Comparison of ENCODE assay signal across 18 cellular contexts in the genomic region with DNA sequence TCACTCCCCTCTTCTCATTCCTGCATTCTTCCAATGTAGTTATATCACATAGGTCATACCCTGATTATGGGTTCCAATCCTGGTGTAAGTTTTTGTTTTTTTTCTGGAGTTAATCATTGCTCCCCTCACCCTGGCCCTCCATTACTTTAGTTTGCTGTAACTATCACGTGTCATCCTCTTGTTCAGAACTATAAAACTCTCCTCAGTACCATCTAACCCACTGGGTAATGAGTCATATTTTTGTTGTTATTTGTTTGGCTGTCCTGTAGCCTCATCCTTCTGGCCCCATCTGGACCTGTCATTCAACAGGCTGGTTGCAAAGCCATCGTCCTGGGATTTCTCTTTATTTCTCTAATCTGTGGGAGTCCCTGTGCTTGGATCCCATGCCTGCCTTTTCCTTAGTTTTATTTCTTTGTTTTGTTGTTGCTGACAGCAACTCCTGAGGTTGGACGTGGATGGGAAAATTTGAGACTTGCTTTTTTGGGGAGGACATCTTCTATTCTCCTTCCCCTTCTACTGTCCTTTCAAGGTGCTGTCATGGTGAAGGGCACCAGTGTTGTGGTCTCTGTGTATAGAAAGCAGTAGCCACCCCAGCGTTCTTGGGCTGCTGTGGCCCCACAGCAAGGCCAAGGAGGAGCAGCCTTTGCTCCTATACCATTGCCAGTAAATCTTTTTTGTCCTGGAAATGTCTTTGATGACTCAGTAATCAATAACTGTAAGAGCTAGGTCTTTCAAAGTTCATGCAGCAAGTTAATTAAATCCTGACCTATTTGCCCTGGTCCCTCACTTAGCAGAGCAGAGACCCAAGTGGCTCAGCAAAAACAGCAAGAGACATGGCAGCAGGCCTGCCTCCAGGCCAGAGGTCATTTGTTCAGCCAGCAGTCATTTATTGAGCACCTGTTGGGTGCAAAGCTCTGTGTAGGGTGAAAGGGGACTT.
A peak's percentile ranks its signal among the peaks of the same experiment; 100 is the strongest.
DNase-seq lines count a peak whose midpoint lies in the region; ATAC-seq and TF ChIP-seq lines count a peak whose summit lies in the region.
"Had no signal": no experiment of that assay in that cellular context is flagged by ENCODE, and none has a peak within 500 bp of the region (broad histone marks: within the 10 kb centered on the region; RNA-seq: fewer than 3 reads in every experiment).

No MANE protein-coding gene starts in this region.

- H4K8ac ChIP-seq in H9 (replicated peaks; ENCODE audit: insufficient read length, low read depth, low read length) = no peak overlapping the region

- no peak overlapping the region for H2BK12ac ChIP-seq in H9 (ENCODE audit: insufficient read length, low read depth, low read length)

- H3K9me3 ChIP-seq in H9 (ENCODE audit: control insufficient read depth, low read depth, low read length) = no peaks in the 10 kb centered on the region
- H3K9me3 ChIP-seq in adrenal gland (replicated peaks in 1 of 3) = no peaks in the 10 kb centered on the region
- no peaks in the 10 kb centered on the region for H3K9me3 ChIP-seq in liver (ENCODE audit: control insufficient read depth in 4 of 4, low read length in 3 of 4)
- H3K9me3 ChIP-seq in skeletal muscle satellite cell (replicated peaks; ENCODE audit: low read length) = no peaks in the 10 kb centered on the region
- no peaks in the 10 kb centered on the region for H3K9me3 ChIP-seq in left lung
- H3K9me3 ChIP-seq: heart left ventricle, MG63, stomach had no signal

- H3K18ac ChIP-seq in H9 (ENCODE audit: insufficient read length, low read depth, low read length) = no peak overlapping the region

- H3K36me3 ChIP-seq in adrenal gland (replicated peaks in 1 of 2) (no peaks in the 10 kb centered on the region), liver (ENCODE audit: control insufficient read depth in 4 of 4, insufficient read depth in 3 of 4, low read depth in 1 of 4, low read length in 3 of 4) (no peaks in the 10 kb centered on the region), skeletal muscle satellite cell (ENCODE audit: insufficient read depth, low read length) (no peaks in the 10 kb centered on the region), left lung (no peaks in the 10 kb centered on the region)
- H3K36me3 ChIP-seq: heart left ventricle, MG63, stomach had no signal

- no peak overlapping the region for H2BK5ac ChIP-seq in H9 (ENCODE audit: insufficient read length, low read length)

- H3K79me2 ChIP-seq in H9 (ENCODE audit: insufficient read depth, low read length) = peaks cover 4% of the 10 kb centered on the region; the same call in 1 of the 2 replicates

- DNase-seq in H9 = no peak
- DNase-seq in adrenal gland = no peak
- DNase-seq in NCI-H1105 (lab: John Stamatoyannopoulos, UW) = no peak
- DNase-seq in CD14-positive monocyte (ENCODE audit: low spot score) = no peak
- DNase-seq in NCI-H1417 (lab: John Stamatoyannopoulos, UW) = no peak
- DNase-seq in left lung = no peak
- DNase-seq: activated naive CD8-positive, alpha-beta T cell treated with anti-CD3 and anti-CD28 coated beads for 36 hours; AML-193; COR-L47; effector CD8-positive, alpha-beta T cell; mesendoderm; NCI-H1694 treated with DMSO at 0.1 percent for 48 hours; stomach had no signal

- no peak for TF ChIP-seq POLR2A in adrenal gland (IDR thresholded peaks at IDR 0.05)

- H2AFZ ChIP-seq in H9 (ENCODE audit: low read length) = no peak overlapping the region

- peaks cover 0 to 4% (median 0%) of the 10 kb centered on the region in 3 experiments; a peak in 1 of 7 replicates for H3K36me3 Mint-ChIP-seq in H9 (ENCODE audit: insufficient read depth in 1 of 3, low read depth in 3 of 3)
- no peaks in the 10 kb centered on the region for H3K36me3 Mint-ChIP-seq in CD14-positive monocyte
- H3K36me3 Mint-ChIP-seq: activated naive CD8-positive, alpha-beta T cell treated with anti-CD3 and anti-CD28 coated beads for 36 hours had no signal

- H3K4me1 ChIP-seq in H9 (ENCODE audit: insufficient read depth, low read length) (peaks cover 24% of the 10 kb centered on the region; the same call in 1 of the 2 replicates), adrenal gland (replicated peaks in 1 of 2) (peaks cover 46 to 59% of the 10 kb centered on the region in 2 donors), liver (ENCODE audit: control insufficient read depth in 4 of 4, insufficient read depth in 4 of 4, low read length in 3 of 4) (peaks cover 14 to 52% (median 26%) of the 10 kb centered on the region in 4 donors), skeletal muscle satellite cell (ENCODE audit: control insufficient read depth, insufficient read depth, low read length) (peaks cover 46% of the 10 kb centered on the region), left lung (peaks cover 16 to 23% of the 10 kb centered on the region in 2 donors)

- no peak overlapping the region for H3K23ac ChIP-seq in H9 (ENCODE audit: insufficient read length, low read depth, low read length)

- H3K9ac ChIP-seq in H9 (ENCODE audit: extremely low read depth, insufficient read length, low read length) (no peak overlapping the region), liver (ENCODE audit: low read depth in 1 of 2, low read length in 2 of 2) (no peak overlapping the region), skeletal muscle satellite cell (ENCODE audit: low read depth, low read length) (no peak overlapping the region)

- no peak overlapping the region for H3K56ac ChIP-seq in H9 (ENCODE audit: insufficient read length, low read depth, low read length)

- no peak for ATAC-seq in left lung

- H2BK20ac ChIP-seq in H9 (ENCODE audit: low read depth, low read length, poor library complexity, severe bottlenecking) = no peak overlapping the region

- H3K27me3 ChIP-seq in H9 (ENCODE audit: insufficient read depth, low read length) = no peaks in the 10 kb centered on the region
- H3K27me3 ChIP-seq in adrenal gland = no peaks in the 10 kb centered on the region
- H3K27me3 ChIP-seq in liver (ENCODE audit: control insufficient read depth in 4 of 4, insufficient read depth in 4 of 4, low read length in 3 of 4) = no peaks in the 10 kb centered on the region
- no peaks in the 10 kb centered on the region for H3K27me3 ChIP-seq in skeletal muscle satellite cell (ENCODE audit: control insufficient read depth, insufficient read depth, low read length)
- no peaks in the 10 kb centered on the region for H3K27me3 ChIP-seq in left lung
- H3K27me3 ChIP-seq: MG63, stomach had no signal

- H2BK120ac ChIP-seq in H9 (ENCODE audit: low read depth, low read length, poor library complexity, severe bottlenecking) = no peak overlapping the region

- H3K27me3 Mint-ChIP-seq in H9 (ENCODE audit: low read depth) (no peaks in the 10 kb centered on the region), CD14-positive monocyte (ENCODE audit: low read depth in 3 of 3) (peaks cover 9 to 26% (median 14%) of the 10 kb centered on the region in 3 donors)

- intact Hi-C loops in adrenal gland (cut with DNase I) = no loop called here
- intact Hi-C loops in CD14-positive monocyte (cut with micrococcal nuclease) = no loop called here
- intact Hi-C loops in left lung (cut with DNase I) = no loop called here

- no peak overlapping the region for H3K4ac ChIP-seq in H9 (ENCODE audit: low read depth, low read length)

- H3K14ac ChIP-seq in H9 (ENCODE audit: insufficient read depth, low read length) = no peak overlapping the region

- H4K20me1 ChIP-seq in H9 (ENCODE audit: control insufficient read depth, insufficient read depth, insufficient read length) = peaks cover 3% of the 10 kb centered on the region

- H3K23me2 ChIP-seq in H9 (ENCODE audit: insufficient read length, low read depth, low read length, poor library complexity, severe bottlenecking) = no peaks in the 10 kb centered on the region

- no peak overlapping the region for H2AK5ac ChIP-seq in H9 (ENCODE audit: insufficient read length, low read length)

- H3K79me1 ChIP-seq in H9 (ENCODE audit: insufficient read depth, low read depth, low read length, poor library complexity, severe bottlenecking) = no peaks in the 10 kb centered on the region

- no peak overlapping the region for H2BK15ac ChIP-seq in H9 (ENCODE audit: low read depth, low read length)

- H3K27ac ChIP-seq in H9 (ENCODE audit: insufficient read length, low read depth, low read length) (no peak overlapping the region), adrenal gland (peak overlapping the region in 3 of 5 donors; percentile 40 to 76 (median 73)), liver (ENCODE audit: low read depth in 1 of 2, low read length in 2 of 2) (peak overlapping the region; percentile 75 to 84), left lung (no peak overlapping the region)

- WGBS in H9 (ENCODE audit: extremely low coverage, insufficient read length, low lambda C conversion rate) = no CpG with 5 or more reads among the region's 4 CpGs
- 56 to 57% (median 56%) methylated on average over 4 of the region's 4 CpGs for WGBS in adrenal gland, 4 donors
- 63% methylated on average over 4 of the region's 4 CpGs for WGBS in liver

- H3K4me1 Mint-ChIP-seq in H9 (peaks cover 57 to 59% of the 10 kb centered on the region in 2 experiments), CD14-positive monocyte (peaks cover under 1% of the 10 kb centered on the region)

- no peak for TF ChIP-seq CTCF in H9 (conservative IDR thresholded peaks at IDR 0.05)
- TF ChIP-seq CTCF in adrenal gland (IDR thresholded peaks at IDR 0.05) = no peak
- TF ChIP-seq CTCF in liver (IDR thresholded peaks at IDR 0.05; ENCODE audit: low read depth, low read length, missing input control) = no peak
- no peak for TF ChIP-seq CTCF in CD14-positive monocyte (IDR thresholded peaks at IDR 0.05)
- TF ChIP-seq CTCF in left lung (IDR thresholded peaks at IDR 0.05) = no peak

- no peak overlapping the region for H4K91ac ChIP-seq in H9 (ENCODE audit: insufficient read length, low read depth, low read length)

- no peak overlapping the region for H3T11ph ChIP-seq in H9 (ENCODE audit: low read length)

- H3K27ac Mint-ChIP-seq in H9 = peak overlapping the region; percentile 18 to 47 (median 25); a peak in 4 of 7 replicates
- no peak overlapping the region for H3K27ac Mint-ChIP-seq in CD14-positive monocyte
- H3K27ac Mint-ChIP-seq: activated naive CD8-positive, alpha-beta T cell treated with anti-CD3 and anti-CD28 coated beads for 36 hours; activated T-helper 1 cell treated with anti-CD3 and anti-CD28 coated beads, Interleukin-12 subunit alpha, Interleukin-12 subunit beta, Interleukin-2, Interleukin-4 antibody, amounts not matched to agents 30 ng/mL and 10 ng/mL and 1 ng/mL, durations not matched to agents 14 hours and 24 hours and 36 hours had no signal

- H3K9me3 Mint-ChIP-seq in H9 = no peaks in the 10 kb centered on the region
- H3K9me3 Mint-ChIP-seq in CD14-positive monocyte = peaks cover 0 to 2% (median 0%) of the 10 kb centered on the region in 7 donors
- H3K9me3 Mint-ChIP-seq: activated naive CD8-positive, alpha-beta T cell treated with anti-CD3 and anti-CD28 coated beads for 36 hours; activated T-helper 1 cell treated with anti-CD3 and anti-CD28 coated beads, Interleukin-12 subunit alpha, Interleukin-12 subunit beta, Interleukin-2, Interleukin-4 antibody, amounts not matched to agents 30 ng/mL and 10 ng/mL and 1 ng/mL, durations not matched to agents 14 hours and 24 hours and 36 hours had no signal

- H3K4me3 ChIP-seq in adrenal gland (no peak overlapping the region), liver (ENCODE audit: low read depth in 1 of 3, low read length in 3 of 3) (no peak overlapping the region), skeletal muscle satellite cell (ENCODE audit: low read length) (no peak overlapping the region), left lung (no peak overlapping the region)
- H3K4me3 ChIP-seq: MG63, stomach had no signal

- TF ChIP-seq RAD21 in liver (IDR thresholded peaks at IDR 0.05) = peak in 1 of 2 donors; percentile 4

- H4K5ac ChIP-seq in H9 (ENCODE audit: insufficient read length, low read depth, low read length) = no peak overlapping the region

- H3K4me2 ChIP-seq in H9 (ENCODE audit: insufficient read depth, insufficient read length, low read length) (no peak overlapping the region), skeletal muscle satellite cell (ENCODE audit: low read length) (peak overlapping the region; percentile 82)

- no peak overlapping the region for H3K4me3 Mint-ChIP-seq in H9
- H3K4me3 Mint-ChIP-seq in CD14-positive monocyte = peak overlapping the region in 1 of 2 donors; percentile 37
- H3K4me3 Mint-ChIP-seq: activated naive CD8-positive, alpha-beta T cell treated with anti-CD3 and anti-CD28 coated beads for 36 hours; activated T-helper 1 cell treated with anti-CD3 and anti-CD28 coated beads, Interleukin-12 subunit alpha, Interleukin-12 subunit beta, Interleukin-2, Interleukin-4 antibody, amounts not matched to agents 30 ng/mL and 10 ng/mL and 1 ng/mL, durations not matched to agents 14 hours and 24 hours and 36 hours had no signal

Comparison
In these comparisons a context has a peak if more than half of its experiments do, and no peak if none do; other contexts are left out.
1. H3K27ac ChIP-seq: peak in adrenal gland (3 of 5) and liver (2 of 2); none in H9 (single experiment) and left lung (0 of 2).
2. H3K27ac Mint-ChIP-seq: peak in H9 (3 of 3); none in CD14-positive monocyte (0 of 7).